Comparison of ENCODE assay signal across 8 cellular contexts in the genomic region with DNA sequence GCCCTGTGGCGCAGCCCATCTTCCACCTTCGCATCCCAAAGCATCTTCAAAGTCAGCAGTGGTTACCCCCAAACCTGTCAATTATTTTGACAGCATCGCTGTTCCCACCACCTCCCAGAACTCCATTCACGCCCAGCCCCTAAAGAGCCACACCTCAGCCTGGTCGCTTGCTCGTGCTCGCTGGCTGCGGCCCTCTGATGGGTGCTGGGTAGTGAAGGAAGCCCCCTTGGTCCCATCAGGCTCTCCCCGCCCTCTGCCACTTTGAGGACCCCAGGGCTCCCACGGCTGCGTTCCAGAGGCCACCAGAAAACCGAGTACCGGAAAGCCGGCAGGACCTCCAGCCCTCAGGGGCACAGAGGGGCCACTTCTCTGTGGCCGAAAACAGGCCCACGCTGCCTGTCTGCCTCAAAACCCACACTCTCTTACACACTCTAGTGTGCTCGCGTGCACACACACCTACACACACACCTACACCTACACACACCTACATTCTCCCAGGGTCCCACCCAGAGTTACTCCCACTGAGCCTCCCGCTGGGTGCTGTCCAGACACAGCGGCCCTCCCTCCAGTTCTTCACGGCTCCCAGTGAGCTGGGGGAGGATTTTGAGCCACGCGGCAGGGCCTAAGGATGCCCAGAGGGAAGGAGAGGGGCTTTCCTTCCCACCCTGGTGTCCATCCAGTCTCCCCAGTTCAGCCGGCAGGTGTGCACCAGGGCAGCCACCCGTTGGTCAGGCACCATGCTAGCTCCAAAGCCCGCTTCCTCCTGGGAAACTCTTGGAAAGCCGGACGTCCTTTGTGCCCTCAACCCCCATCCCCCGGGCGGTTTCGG. TPM values are rescaled to one million over a fixed set of nuclear protein-coding genes. Genes with fewer than 3 reads are reported as not detected.
DNase-seq lines count a peak whose midpoint lies in the region; ATAC-seq and TF ChIP-seq lines count a peak whose summit lies in the region.

No MANE protein-coding gene starts in this region.

- TF ChIP-seq CTCF in GM12873 (IDR thresholded peaks at IDR 0.05; ENCODE audit: insufficient read depth, low read depth, low read length, missing control alignments) = peak; percentile 42
- no peak for TF ChIP-seq CTCF in RWPE1 (conservative IDR thresholded peaks at IDR 0.05; ENCODE audit: low read depth)
- TF ChIP-seq CTCF in fibroblast of the aortic adventitia (IDR thresholded peaks at IDR 0.05; ENCODE audit: insufficient read depth, low read length) = no peak
- no peak for TF ChIP-seq CTCF in mucosa of descending colon (IDR thresholded peaks at IDR 0.05)

- ATAC-seq in mucosa of descending colon = no peak

- H3K9ac ChIP-seq in skeletal muscle satellite cell (ENCODE audit: low read depth, low read length) = no peak overlapping the region

- H3K27me3 ChIP-seq in skeletal muscle satellite cell (ENCODE audit: control insufficient read depth, insufficient read depth, low read length) = peaks cover 87% of the 10 kb centered on the region
- H3K27me3 ChIP-seq in MG63 = peaks cover 70% of the 10 kb centered on the region

- intact Hi-C loops in mucosa of descending colon (cut with DNase I, micrococcal nuclease) = no loop called here

- no peak overlapping the region for H3K27ac ChIP-seq in RWPE1

- H3K36me3 ChIP-seq in skeletal muscle satellite cell (ENCODE audit: insufficient read depth, low read length) (no peaks in the 10 kb centered on the region), MG63 (no peaks in the 10 kb centered on the region), mucosa of descending colon (ENCODE audit: low read depth) (no peaks in the 10 kb centered on the region)

- peaks cover 3% of the 10 kb centered on the region for H3K4me1 ChIP-seq in skeletal muscle satellite cell (ENCODE audit: control insufficient read depth, insufficient read depth, low read length)
- H3K4me1 ChIP-seq in mucosa of descending colon (ENCODE audit: low read depth) = peaks cover 19% of the 10 kb centered on the region

- POLR2A ChIA-PET in RWPE1 (lab: Yijun Ruan, JAX; ENCODE audit: low non-redundant PET) = no interaction called here

- DNase-seq in RWPE1 (ENCODE audit: low spot score) (peak; percentile 12), fibroblast of the aortic adventitia (ENCODE audit: low read depth) (no peak), MG63 (no peak), occipital lobe (lab: John Stamatoyannopoulos, UW) (no peak), NCI-H748 treated with DMSO at 0.1 percent for 48 hours (lab: John Stamatoyannopoulos, UW) (no peak), mucosa of descending colon (no peak)

- H3K4me2 ChIP-seq in skeletal muscle satellite cell (ENCODE audit: low read length) = peak overlapping the region; percentile 88

- H3K4me3 ChIP-seq in fibroblast of the aortic adventitia (ENCODE audit: low read depth, low read length) = peak overlapping the region; percentile 10
- H3K4me3 ChIP-seq in skeletal muscle satellite cell (ENCODE audit: low read length) = peak overlapping the region; percentile 66
- no peak overlapping the region for H3K4me3 ChIP-seq in MG63
- no peak overlapping the region for H3K4me3 ChIP-seq in mucosa of descending colon

- CTCF ChIA-PET in RWPE1 (lab: Yijun Ruan, JAX) = interaction anchor here (0.5 to 1.3 kb wide), 9 partner anchors 23 to 971 kb away, joined by 3 to 7 read pairs (median 4); no protein-coding TSS in a partner anchor

- H3K9me3 ChIP-seq in skeletal muscle satellite cell (replicated peaks; ENCODE audit: low read length) (no peaks in the 10 kb centered on the region), MG63 (no peaks in the 10 kb centered on the region), mucosa of descending colon (no peaks in the 10 kb centered on the region)

RNA-seq across cellular contexts. Expression of gene VSTM2B, which starts 1.9 kb away (rescaled TPM):
- total RNA-seq in fibroblast of the aortic adventitia (ENCODE audit: low replicate concordance) = not detected in 2 replicates
- total RNA-seq in skeletal muscle satellite cell (2012; rRNA removed) = not detected in 2 replicates
- not detected in 2 replicates for total RNA-seq in MG63 (2014; rRNA removed; shearing (Covaris generic); ENCODE audit: low replicate concordance)
- 12.3 TPM for total RNA-seq in occipital lobe
- under 1 TPM in 1 of 3 donors, not detected in 2; 0.32 TPM for total RNA-seq in mucosa of descending colon

Comparison
In these comparisons a context has a peak if more than half of its experiments do, and no peak if none do; other contexts are left out.
1. H3K4me3 ChIP-seq: peak in fibroblast of the aortic adventitia (single experiment) and skeletal muscle satellite cell (single experiment); none in MG63 (single experiment) and mucosa of descending colon (single experiment).
2. RNA of gene VSTM2B, which starts 1.9 kb away (total RNA-seq): 12.3 TPM in occipital lobe (single experiment); not detected in fibroblast of the aortic adventitia, not detected in MG63 and 0.32 TPM in mucosa of descending colon; every median in the first group is over 10 times any median in the second.